In the genomic region with DNA sequence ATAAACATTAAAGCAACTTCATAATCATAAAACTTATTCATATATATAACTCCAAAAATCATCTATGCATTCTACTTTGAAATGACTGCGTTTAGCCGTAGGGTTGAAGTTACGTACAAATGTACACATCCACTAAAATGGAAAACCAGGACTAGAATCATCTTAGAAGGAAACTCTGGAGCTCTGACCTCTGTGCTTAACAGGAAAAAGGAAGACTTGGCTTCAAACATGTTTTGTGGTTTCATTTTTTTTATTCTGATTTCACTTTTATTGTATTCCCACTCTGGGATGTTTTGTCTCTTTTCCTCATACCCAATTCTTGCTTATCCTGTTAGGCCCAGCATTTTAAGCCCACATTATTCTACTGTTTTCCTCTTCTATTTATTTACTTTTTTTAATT, we compare ENCODE assay signal across 21 cellular contexts.
"Had no signal": no experiment of that assay in that cellular context is flagged by ENCODE, and none has a peak within 500 bp of the region (broad histone marks: within the 10 kb centered on the region; RNA-seq: fewer than 3 reads in every experiment).

No MANE protein-coding gene starts in this region.

- H3K4me3 ChIP-seq: prostate gland, transverse colon had no signal

- H3K36me3 Mint-ChIP-seq: brain, natural killer cell had no signal

- H3K27me3 ChIP-seq: transverse colon had no signal

- H3K9me3 ChIP-seq: prostate gland, transverse colon had no signal

- H3K36me3 ChIP-seq: prostate gland had no signal

- H3K4me1 ChIP-seq: prostate gland had no signal

- H3K27ac Mint-ChIP-seq: activated CD4-positive, alpha-beta memory T cell treated with anti-CD3 and anti-CD28 coated beads, Interleukin-2, amount 10 ng/mL, durations not matched to agents 7 days and 5 days; activated CD4-positive, alpha-beta T cell treated with anti-CD3 and anti-CD28 coated beads, Interleukin-2, amount 10 ng/mL, durations not matched to agents 24 days and 14 days; activated naive CD8-positive, alpha-beta T cell treated with anti-CD3 and anti-CD28 coated beads, Interleukin-2, amount 50 U/mL, for 24 hours; brain; natural killer cell; stimulated activated effector memory CD8-positive, alpha-beta T cell treated with anti-CD3 and anti-CD28 coated beads, Interleukin-12 subunit alpha, Interleukin-12 subunit beta, amount 100 ng/mL, for 72 hours; stimulated activated naive CD8-positive, alpha-beta T cell treated with anti-CD3 and anti-CD28 coated beads, Interleukin-15, amount 100 ng/mL, for 72 hours had no signal

- H3K27ac ChIP-seq: prostate gland, transverse colon, VCaP had no signal

- H3K27me3 Mint-ChIP-seq: activated CD4-positive, alpha-beta memory T cell treated with anti-CD3 and anti-CD28 coated beads, Interleukin-2, amount 10 ng/mL, durations not matched to agents 7 days and 5 days; activated CD4-positive, alpha-beta T cell treated with anti-CD3 and anti-CD28 coated beads, Interleukin-2, amount 10 ng/mL, durations not matched to agents 24 days and 14 days; activated naive CD8-positive, alpha-beta T cell treated with anti-CD3 and anti-CD28 coated beads, Interleukin-2, amount 50 U/mL, for 24 hours; stimulated activated naive CD8-positive, alpha-beta T cell treated with anti-CD3 and anti-CD28 coated beads, Interleukin-15, amount 100 ng/mL, for 72 hours had no signal

- H3K4me3 Mint-ChIP-seq: activated CD4-positive, alpha-beta memory T cell treated with anti-CD3 and anti-CD28 coated beads, Interleukin-2, amount 10 ng/mL, durations not matched to agents 7 days and 5 days; activated CD4-positive, alpha-beta T cell treated with anti-CD3 and anti-CD28 coated beads, Interleukin-2, amount 10 ng/mL, durations not matched to agents 24 days and 14 days; activated naive CD8-positive, alpha-beta T cell treated with anti-CD3 and anti-CD28 coated beads, Interleukin-2, amount 50 U/mL, for 24 hours; brain; natural killer cell; stimulated activated effector memory CD8-positive, alpha-beta T cell treated with anti-CD3 and anti-CD28 coated beads, Interleukin-12 subunit alpha, Interleukin-12 subunit beta, amount 100 ng/mL, for 72 hours; stimulated activated naive CD8-positive, alpha-beta T cell treated with anti-CD3 and anti-CD28 coated beads, Interleukin-15, amount 100 ng/mL, for 72 hours had no signal

- H3K9me3 Mint-ChIP-seq: activated CD4-positive, alpha-beta memory T cell treated with anti-CD3 and anti-CD28 coated beads, Interleukin-2, amount 10 ng/mL, durations not matched to agents 7 days and 5 days; activated CD4-positive, alpha-beta T cell treated with anti-CD3 and anti-CD28 coated beads, Interleukin-2, amount 10 ng/mL, durations not matched to agents 24 days and 14 days; activated naive CD8-positive, alpha-beta T cell treated with anti-CD3 and anti-CD28 coated beads, Interleukin-2, amount 50 U/mL, for 24 hours; brain; natural killer cell; stimulated activated effector memory CD8-positive, alpha-beta T cell treated with anti-CD3 and anti-CD28 coated beads, Interleukin-12 subunit alpha, Interleukin-12 subunit beta, amount 100 ng/mL, for 72 hours; stimulated activated naive CD8-positive, alpha-beta T cell treated with anti-CD3 and anti-CD28 coated beads, Interleukin-15, amount 100 ng/mL, for 72 hours had no signal

- ATAC-seq: activated CD4-positive, CD25-positive, alpha-beta regulatory T cell treated with anti-CD3 and anti-CD28 coated beads, Interleukin-2, amount 50 U/mL, for 24 hours; activated naive CD8-positive, alpha-beta T cell treated with anti-CD3 and anti-CD28 coated beads, Interleukin-2, amount 50 U/mL, for 24 hours; left colon; natural killer cell; SK-N-SH treated with all-trans-retinoic acid at 6 μM for 48 hours; stimulated activated effector memory CD8-positive, alpha-beta T cell treated with anti-CD3 and anti-CD28 coated beads, Interleukin-12 subunit alpha, Interleukin-12 subunit beta, amount 100 ng/mL, for 72 hours; stimulated activated naive CD8-positive, alpha-beta T cell treated with anti-CD3 and anti-CD28 coated beads, Interleukin-15, amount 100 ng/mL, for 72 hours had no signal

- DNase-seq: activated CD4-positive, alpha-beta memory T cell treated with anti-CD3 and anti-CD28 coated beads, Interleukin-2, amount 10 ng/mL, durations not matched to agents 7 days and 5 days; activated CD4-positive, alpha-beta T cell treated with anti-CD3 and anti-CD28 coated beads, Interleukin-2, amount 10 ng/mL, durations not matched to agents 24 days and 14 days; activated gamma-delta T cell; activated naive CD4-positive, alpha-beta T cell treated with anti-CD3 and anti-CD28 coated beads, Interleukin-2, amount 50 U/mL, for 16 hours; activated naive CD8-positive, alpha-beta T cell treated with anti-CD3 and anti-CD28 coated beads, Interleukin-2, amount 50 U/mL, for 24 hours; caudate nucleus; foreskin melanocyte; glutamatergic neuron; hypothalamus; left colon; midbrain; natural killer cell; stimulated activated CD4-positive, alpha-beta T cell treated with anti-CD3 and anti-CD28 coated beads, Interleukin-2, amount 100 ng/mL, for 24 hours; stimulated activated naive CD8-positive, alpha-beta T cell treated with anti-CD3 and anti-CD28 coated beads, Interleukin-15, amount 100 ng/mL, for 72 hours; transverse colon had no signal

- H3K4me1 Mint-ChIP-seq: brain, natural killer cell had no signal
